In genomic region chr12:53569174-53569557, GRCh38 we compare ENCODE assay signal across 1 cellular context.
TF ChIP-seq lines count a peak whose summit lies in the region.

No MANE protein-coding gene starts in this region.

TF ChIP-seq in SK-N-SH, 30 proteins besides CTCF, POLR2A, EP300 and RAD21:
- no peak for TF ChIP-seq RFX5 (IDR thresholded peaks at IDR 0.05; ENCODE audit: low read length)
- TF ChIP-seq TCF12 (IDR thresholded peaks at IDR 0.05) = peak; percentile 65
- peak; percentile 32; the same call in 1 of the 2 replicates for TF ChIP-seq PBX3 (IDR thresholded peaks at IDR 0.05)
- TF ChIP-seq MAX (IDR thresholded peaks at IDR 0.05; ENCODE audit: low read depth) = no peak
